Comparison of ENCODE assay signal across 28 cellular contexts in the genomic region with DNA sequence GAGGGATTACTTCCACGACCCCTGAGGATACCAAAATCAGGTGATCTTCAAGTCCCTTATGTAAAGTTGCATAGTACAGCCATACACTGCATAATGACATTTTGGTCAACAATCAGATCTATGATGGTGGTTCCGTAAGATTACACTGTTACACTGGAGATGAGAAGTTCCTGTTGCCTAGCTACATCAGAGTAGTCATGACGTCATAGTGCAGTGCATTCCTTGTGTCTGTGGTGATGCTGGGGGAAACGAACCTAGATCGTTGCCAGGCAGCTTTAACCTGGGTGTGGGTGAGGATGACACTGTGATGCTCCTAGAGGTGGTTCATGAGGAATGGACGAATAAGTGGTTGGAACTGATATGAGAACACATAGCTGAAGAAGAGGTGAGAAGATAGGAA. TPM values are rescaled to one million over a fixed set of nuclear protein-coding genes. Genes with fewer than 3 reads are reported as not detected.
"Had no signal": no experiment of that assay in that cellular context is flagged by ENCODE, and none has a peak within 500 bp of the region (broad histone marks: within the 10 kb centered on the region; RNA-seq: fewer than 3 reads in every experiment).

No MANE protein-coding gene starts in this region.

- H3K4me2 ChIP-seq: KMS-11, SK-N-SH had no signal

- H3K9ac ChIP-seq: KMS-11, SK-N-SH had no signal

- H3K4me3 ChIP-seq: breast epithelium, SJCRH30 had no signal

- H3K9me3 Mint-ChIP-seq: central memory CD8-positive, alpha-beta T cell had no signal

- H3K27me3 Mint-ChIP-seq: activated CD4-positive, alpha-beta memory T cell treated with anti-CD3 and anti-CD28 coated beads, Interleukin-2, amount 10 ng/mL, durations not matched to agents 7 days and 5 days; activated CD4-positive, alpha-beta T cell treated with anti-CD3 and anti-CD28 coated beads for 36 hours; activated naive CD4-positive, alpha-beta T cell treated with anti-CD3 and anti-CD28 coated beads, Interleukin-2, amount 50 U/mL, for 24 hours; central memory CD8-positive, alpha-beta T cell had no signal

- H3K9me3 ChIP-seq: SJCRH30, SK-N-SH had no signal

- DNase-seq: activated CD4-positive, alpha-beta memory T cell treated with anti-CD3 and anti-CD28 coated beads, Interleukin-2, amount 10 ng/mL, durations not matched to agents 7 days and 5 days; activated CD4-positive, alpha-beta T cell treated with anti-CD3 and anti-CD28 coated beads for 36 hours; activated CD4-positive, alpha-beta T cell treated with anti-CD3 and anti-CD28 coated beads, Interleukin-2, amount 50 U/mL, for 1 hour; activated CD8-positive, alpha-beta memory T cell treated with anti-CD3 and anti-CD28 coated beads, Interleukin-2, amount 50 U/mL, for 4 hours; activated effector memory CD4-positive, alpha-beta T cell treated with Interleukin-2 at 50 U/mL for 16 hours; activated naive CD4-positive, alpha-beta T cell; activated T-cell treated with anti-CD3 and anti-CD28 coated beads, Interleukin-2, amount 50 U/mL, for 1 hour; aorta; NCI-H1092; NCI-H1417; NCI-H1930; NCI-H2171; NCI-H2227 treated with DMSO at 0.1 percent for 48 hours; NCI-H446 treated with DMSO at 0.1 percent for 48 hours; NCI-H524 treated with DMSO at 0.1 percent for 48 hours; NCI-H82; Right ventricle myocardium superior; SJCRH30; SK-N-SH; T-helper 1 cell had no signal

- H3K27me3 ChIP-seq: breast epithelium, SJCRH30 had no signal

- H3K27ac ChIP-seq: breast epithelium, KMS-11, RWPE1, SJCRH30, VCaP had no signal

- H3K4me1 ChIP-seq: breast epithelium, SJCRH30 had no signal

- H3K27ac Mint-ChIP-seq: activated CD4-positive, alpha-beta memory T cell treated with anti-CD3 and anti-CD28 coated beads, Interleukin-2, amount 10 ng/mL, durations not matched to agents 7 days and 5 days; activated CD4-positive, alpha-beta T cell treated with anti-CD3 and anti-CD28 coated beads for 36 hours; activated naive CD4-positive, alpha-beta T cell treated with anti-CD3 and anti-CD28 coated beads, Interleukin-2, amount 50 U/mL, for 24 hours; activated T-helper 1 cell treated with anti-CD3 and anti-CD28 coated beads, Interleukin-12 subunit alpha, Interleukin-12 subunit beta, Interleukin-2, Interleukin-4 antibody, amounts not matched to agents 30 ng/mL and 10 ng/mL and 1 ng/mL, durations not matched to agents 14 hours and 24 hours and 36 hours had no signal

- H3K4me3 Mint-ChIP-seq: activated CD4-positive, alpha-beta memory T cell treated with anti-CD3 and anti-CD28 coated beads, Interleukin-2, amount 10 ng/mL, durations not matched to agents 7 days and 5 days; activated CD4-positive, alpha-beta T cell treated with anti-CD3 and anti-CD28 coated beads for 36 hours; activated naive CD4-positive, alpha-beta T cell treated with anti-CD3 and anti-CD28 coated beads, Interleukin-2, amount 50 U/mL, for 24 hours; activated T-helper 1 cell treated with anti-CD3 and anti-CD28 coated beads, Interleukin-12 subunit alpha, Interleukin-12 subunit beta, Interleukin-2, Interleukin-4 antibody, amounts not matched to agents 30 ng/mL and 10 ng/mL and 1 ng/mL, durations not matched to agents 14 hours and 24 hours and 36 hours; central memory CD8-positive, alpha-beta T cell had no signal

- ATAC-seq: activated CD4-positive, alpha-beta T cell treated with anti-CD3 and anti-CD28 coated beads for 36 hours had no signal

- H3K9me2 ChIP-seq: SK-N-SH had no signal

- H3K4me1 Mint-ChIP-seq: activated CD4-positive, alpha-beta memory T cell treated with anti-CD3 and anti-CD28 coated beads, Interleukin-2, amount 10 ng/mL, durations not matched to agents 7 days and 5 days; activated naive CD4-positive, alpha-beta T cell treated with anti-CD3 and anti-CD28 coated beads, Interleukin-2, amount 50 U/mL, for 24 hours; central memory CD8-positive, alpha-beta T cell had no signal

RNA-seq across cellular contexts. Expression of a gene that starts 9.1 kb away (rescaled TPM):
- total RNA-seq: MCF 10A had no signal
